1 cellular context compared by ENCODE assay signal in the genomic region with DNA sequence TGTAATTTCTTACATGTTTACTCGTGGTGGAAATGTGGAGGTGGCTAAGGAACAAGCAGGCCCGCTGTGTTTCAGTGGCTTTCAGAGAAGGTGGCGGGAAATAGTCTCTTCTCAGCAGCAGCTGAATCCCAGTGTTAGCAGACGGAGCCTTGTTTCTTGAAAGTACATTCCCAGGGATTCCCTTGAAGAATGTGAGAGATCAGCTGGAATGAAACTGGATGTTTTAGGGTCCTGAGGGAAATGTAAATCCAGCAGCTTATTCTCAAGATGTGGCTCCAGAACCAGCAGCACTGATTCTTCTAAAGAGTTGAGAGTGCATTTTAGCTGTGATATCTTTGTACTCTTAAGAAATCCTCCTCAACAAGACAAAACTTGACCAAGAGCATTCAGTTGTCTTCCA.
TF ChIP-seq lines count a peak whose summit lies in the region.

No MANE protein-coding gene starts in this region.

TF ChIP-seq in H1, 55 proteins besides CTCF, POLR2A, EP300 and RAD21:
- no peak for TF ChIP-seq YY1 (IDR thresholded peaks at IDR 0.05; ENCODE audit: low read depth, low read length)
- TF ChIP-seq BACH1 (IDR thresholded peaks at IDR 0.05; ENCODE audit: low read length) = no peak
- TF ChIP-seq SAP30 (IDR thresholded peaks at IDR 0.05; ENCODE audit: insufficient read depth, insufficient replicate concordance, low read length) = no peak
- TF ChIP-seq EGR1 (IDR thresholded peaks at IDR 0.05; ENCODE audit: borderline replicate concordance, low read depth, low read length) = no peak
